18 cellular contexts compared by ENCODE assay signal in the genomic region with DNA sequence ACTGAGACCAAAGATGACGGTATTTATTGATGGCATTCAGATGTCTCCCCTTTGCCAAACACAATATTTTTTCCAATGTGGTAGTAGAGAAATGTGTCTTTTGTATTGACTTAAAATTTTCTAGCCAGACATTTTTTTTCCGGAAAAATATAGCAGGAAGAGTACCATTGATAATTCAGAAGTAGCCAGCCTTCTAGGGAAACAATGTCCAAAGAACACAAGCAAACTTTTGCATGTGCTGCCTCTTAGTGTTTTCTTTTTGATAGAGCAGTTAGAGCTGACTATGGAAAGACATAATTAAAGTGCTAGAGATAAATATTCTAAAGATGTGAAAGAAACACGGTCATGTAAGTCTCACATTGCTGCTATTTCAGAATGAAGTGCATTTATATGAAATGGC.
DNase-seq lines count a peak whose midpoint lies in the region; ATAC-seq and TF ChIP-seq lines count a peak whose summit lies in the region.
"Had no signal": no experiment of that assay in that cellular context is flagged by ENCODE, and none has a peak within 500 bp of the region (broad histone marks: within the 10 kb centered on the region; RNA-seq: fewer than 3 reads in every experiment).

No MANE protein-coding gene starts in this region.

- H3K4me3 ChIP-seq in AG04450 (ENCODE audit: low read depth, low read length) (no peak overlapping the region), hepatocyte (no peak overlapping the region), endodermal cell (ENCODE audit: low read length) (no peak overlapping the region)
- H3K4me3 ChIP-seq: A549, K562 had no signal

- no peaks in the 10 kb centered on the region for H3K9me2 ChIP-seq in hepatocyte (replicated peaks; ENCODE audit: insufficient read depth)

- H3K4me1 Mint-ChIP-seq in HFFc6 (ENCODE audit: low read depth), result peaks cover 21% of the 10 kb centered on the region
- peaks cover 3% of the 10 kb centered on the region for H3K4me1 Mint-ChIP-seq in chondrocyte (ENCODE audit: low read depth)
- peaks cover 6% of the 10 kb centered on the region for H3K4me1 Mint-ChIP-seq in endodermal cell

- no peaks in the 10 kb centered on the region for H3K4me1 ChIP-seq in hepatocyte (ENCODE audit: insufficient read depth)
- H3K4me1 ChIP-seq in endodermal cell (ENCODE audit: control insufficient read depth, insufficient read depth, low read length), result no peaks in the 10 kb centered on the region
- H3K4me1 ChIP-seq: A549 had no signal

- H3K4me2 ChIP-seq in hepatocyte, result no peak overlapping the region
- H3K4me2 ChIP-seq: A549 had no signal

- H3K9ac ChIP-seq in endodermal cell (ENCODE audit: extremely low read depth, low read length, poor library complexity, severe bottlenecking), result no peak overlapping the region

- TF ChIP-seq CTCF in AG04450 (IDR thresholded peaks at IDR 0.05; ENCODE audit: low read depth, low read length) (peak; percentile 27), HFFc6 (IDR thresholded peaks at IDR 0.05) (peak; percentile 14; the same call in 1 of the 2 replicates), chondrocyte (IDR thresholded peaks at IDR 0.05) (peak; percentile 41), hepatocyte (IDR thresholded peaks at IDR 0.05; ENCODE audit: poor library complexity) (peak; percentile 20), endodermal cell (conservative IDR thresholded peaks at IDR 0.05) (no peak)

- no peak for DNase-seq in AG04450 (ENCODE audit: low read depth, low spot score)
- DNase-seq in HFFc6, result no peak
- DNase-seq in chondrocyte (ENCODE audit: low spot score), result no peak
- DNase-seq in hepatocyte (ENCODE audit: low spot score), result no peak
- no peak for DNase-seq in H4 (ENCODE audit: low spot score)
- DNase-seq in endodermal cell, result no peak
- DNase-seq in activated naive CD4-positive, alpha-beta T cell treated with anti-CD3 and anti-CD28 coated beads, Interleukin-2, amount 50 U/mL, for 72 hours (ENCODE audit: low spot score in 2 of 2), result no peak
- DNase-seq in caudate nucleus (lab: John Stamatoyannopoulos, UW), result no peak
- DNase-seq: Calu3; CD4-positive, alpha-beta T cell; NCI-H1436 treated with DMSO at 0.1 percent for 48 hours; NCI-H2081 treated with DMSO at 0.1 percent for 48 hours; NCI-H2227 treated with DMSO at 0.1 percent for 48 hours; NCI-H526; NK-92 treated with Interleukin-12 subunit alpha and Interleukin-12 subunit beta, amount 100 ng/mL, for 24 hours; PC-3 had no signal

- CTCF ChIA-PET in AG04450 (lab: Charles Lee), result interaction anchor here (1.1 kb wide), 1 partner anchor 47 kb away, joined by 4 read pairs; no protein-coding TSS in a partner anchor

- H3K9me3 ChIP-seq in AG04450 (ENCODE audit: control insufficient read depth, insufficient read depth, low read length) (no peaks in the 10 kb centered on the region), hepatocyte (ENCODE audit: low read depth) (no peaks in the 10 kb centered on the region), endodermal cell (ENCODE audit: control insufficient read depth, low read length) (no peaks in the 10 kb centered on the region)
- H3K9me3 ChIP-seq: A549 had no signal

- H3K27ac ChIP-seq in AG04450 (ENCODE audit: low read depth, low read length) (no peak overlapping the region), hepatocyte (no peak overlapping the region), endodermal cell (ENCODE audit: low read depth, low read length) (no peak overlapping the region), caudate nucleus (ENCODE audit: low read depth, low read length) (no peak overlapping the region)
- H3K27ac ChIP-seq: A549 had no signal

- H3K27me3 ChIP-seq in AG04450 (ENCODE audit: control insufficient read depth, insufficient read depth, low read length), result no peaks in the 10 kb centered on the region
- no peaks in the 10 kb centered on the region for H3K27me3 ChIP-seq in hepatocyte
- no peaks in the 10 kb centered on the region for H3K27me3 ChIP-seq in endodermal cell (ENCODE audit: control insufficient read depth, insufficient read depth, low read length, poor library complexity, severe bottlenecking)

- H3K4me3 Mint-ChIP-seq in HFFc6 (no peak overlapping the region), chondrocyte (ENCODE audit: unreplicated experiment) (no peak overlapping the region), endodermal cell (no peak overlapping the region)
- H3K4me3 Mint-ChIP-seq: CD4-positive, alpha-beta T cell had no signal

- H3K9me3 Mint-ChIP-seq in HFFc6 (no peaks in the 10 kb centered on the region), chondrocyte (ENCODE audit: low read depth) (no peaks in the 10 kb centered on the region), endodermal cell (peaks cover 4% of the 10 kb centered on the region)
- peaks cover 4 to 17% of the 10 kb centered on the region in 2 donors for H3K9me3 Mint-ChIP-seq in activated naive CD4-positive, alpha-beta T cell treated with anti-CD3 and anti-CD28 coated beads, Interleukin-2, amount 50 U/mL, for 72 hours

- H3K27ac Mint-ChIP-seq in HFFc6 (no peak overlapping the region), chondrocyte (ENCODE audit: unreplicated experiment) (no peak overlapping the region), endodermal cell (no peak overlapping the region)
- H3K27ac Mint-ChIP-seq in activated naive CD4-positive, alpha-beta T cell treated with anti-CD3 and anti-CD28 coated beads, Interleukin-2, amount 50 U/mL, for 72 hours, result no peak overlapping the region
- H3K27ac Mint-ChIP-seq: CD4-positive, alpha-beta T cell had no signal

- no peak for ATAC-seq in activated naive CD4-positive, alpha-beta T cell treated with anti-CD3 and anti-CD28 coated beads, Interleukin-2, amount 50 U/mL, for 72 hours
- ATAC-seq: A549, K562, PC-3 had no signal

- H4K20me1 ChIP-seq in hepatocyte (ENCODE audit: insufficient read depth, poor library complexity, severe bottlenecking), result no peaks in the 10 kb centered on the region

- H3K79me2 ChIP-seq in hepatocyte, result no peaks in the 10 kb centered on the region

- no peak overlapping the region for H2AFZ ChIP-seq in hepatocyte

- 86% methylated on average over 3 of the region's 3 CpGs for WGBS in hepatocyte (ENCODE audit: low lambda C conversion rate, missing lambda C conversion rate)
- 88 to 92% methylated on average over 1 to 3 of the region's 3 CpGs for WGBS in endodermal cell (ENCODE audit: insufficient coverage in 1 of 2, insufficient read length in 1 of 2), 2 experiments

- H3K36me3 ChIP-seq in hepatocyte (replicated peaks; ENCODE audit: insufficient read depth, low read depth) (no peaks in the 10 kb centered on the region), endodermal cell (ENCODE audit: control insufficient read depth, insufficient read depth, low read length) (no peaks in the 10 kb centered on the region)

- peaks cover 11% of the 10 kb centered on the region; the same call in 1 of the 2 replicates for H3K36me3 Mint-ChIP-seq in HFFc6 (ENCODE audit: low read depth)
- H3K36me3 Mint-ChIP-seq in chondrocyte (ENCODE audit: low read depth), result peaks cover 6% of the 10 kb centered on the region
- peaks cover 20% of the 10 kb centered on the region for H3K36me3 Mint-ChIP-seq in endodermal cell (ENCODE audit: low read depth)
- H3K36me3 Mint-ChIP-seq in activated naive CD4-positive, alpha-beta T cell treated with anti-CD3 and anti-CD28 coated beads, Interleukin-2, amount 50 U/mL, for 72 hours, result no peaks in the 10 kb centered on the region

- POLR2A ChIA-PET in AG04450 (lab: Yijun Ruan, JAX), result no interaction called here

- H3K27me3 Mint-ChIP-seq in HFFc6 (ENCODE audit: insufficient read depth) (peaks cover 3% of the 10 kb centered on the region; the same call in 1 of the 2 replicates), chondrocyte (ENCODE audit: low read depth) (no peaks in the 10 kb centered on the region), endodermal cell (ENCODE audit: insufficient read depth) (no peaks in the 10 kb centered on the region)
- H3K27me3 Mint-ChIP-seq: CD4-positive, alpha-beta T cell had no signal
